ENCODE assay signal across 1 cellular context in the genomic region with DNA sequence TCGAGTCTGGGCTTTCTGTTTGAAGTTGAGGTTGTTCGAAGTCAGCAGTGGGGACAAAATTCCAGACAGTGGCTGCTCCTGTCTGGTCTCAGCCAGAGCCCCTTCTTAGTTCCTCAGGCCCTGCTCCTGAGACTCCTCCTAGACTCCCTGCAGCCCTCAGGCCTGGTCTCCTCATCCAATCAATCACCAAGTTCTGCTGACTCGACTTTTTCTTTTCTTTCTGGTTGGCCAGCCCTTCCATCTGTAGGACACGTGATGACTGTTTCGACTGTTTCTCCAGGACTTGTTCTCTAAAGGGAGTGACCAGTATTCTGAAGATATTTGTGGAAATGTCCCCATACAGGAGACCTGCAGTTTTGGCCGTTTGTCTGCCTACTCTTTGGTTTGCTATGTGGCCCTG.
TF ChIP-seq lines count a peak whose summit lies in the region.

No MANE protein-coding gene starts in this region.

TF ChIP-seq in IMR-90, 13 proteins besides CTCF, POLR2A, EP300 and RAD21 (continued from another document):
- no peak for TF ChIP-seq ELK1 (IDR thresholded peaks at IDR 0.05; ENCODE audit: borderline replicate concordance, low read depth, low read length)
